ENCODE assay signal across 8 cellular contexts in genomic region chr7:37284805-37285211, GRCh38.
DNase-seq lines count a peak whose midpoint lies in the region; ATAC-seq lines count a peak whose summit lies in the region.

No MANE protein-coding gene starts in this region.

- H3K27ac Mint-ChIP-seq in activated T-cell treated with anti-CD3 and anti-CD28 coated beads, Interleukin-2, amount 50 U/mL, for 72 hours, result no peak overlapping the region

- H3K27me3 Mint-ChIP-seq in activated T-cell treated with anti-CD3 and anti-CD28 coated beads, Interleukin-2, amount 50 U/mL, for 72 hours (ENCODE audit: low read depth), result no peaks in the 10 kb centered on the region

- peaks cover 0 to 2% of the 10 kb centered on the region in 2 donors for H3K36me3 Mint-ChIP-seq in activated T-cell treated with anti-CD3 and anti-CD28 coated beads, Interleukin-2, amount 50 U/mL, for 72 hours (ENCODE audit: insufficient read depth in 2 of 2)

- no peaks in the 10 kb centered on the region for H3K9me3 Mint-ChIP-seq in activated T-cell treated with anti-CD3 and anti-CD28 coated beads, Interleukin-2, amount 50 U/mL, for 72 hours

- DNase-seq in activated gamma-delta T cell treated with Interleukin-2 at 50 U/mL for 16 hours (peak; percentile 27), activated gamma-delta T cell (lab: John Stamatoyannopoulos, UW) (no peak), NCI-H460 (ENCODE audit: extremely low read depth, low read depth) (peak; percentile 44), head of caudate nucleus (peak in 41 of 42 donors; percentile 59 to 92 (median 77)), posterior vena cava (ENCODE audit: low spot score) (peak; percentile 86), epidermal melanocyte (ENCODE audit: insufficient read length, low spot score) (no peak)
- peak; percentile 18 to 39 for DNase-seq in activated T-cell treated with anti-CD3 and anti-CD28 coated beads, Interleukin-2, amount 50 U/mL, for 72 hours

- peaks cover 39% of the 10 kb centered on the region for H3K4me1 Mint-ChIP-seq in activated T-cell treated with anti-CD3 and anti-CD28 coated beads, Interleukin-2, amount 50 U/mL, for 72 hours (ENCODE audit: low read depth)

- ATAC-seq in activated T-cell treated with anti-CD3 and anti-CD28 coated beads, Interleukin-2, amount 50 U/mL, for 72 hours (replicated peaks in 1 of 2), result peak in 1 of 2 donors; percentile 19
- ATAC-seq in HG02840 (IDR thresholded peaks at IDR 0.05; ENCODE audit: low FRiP score, unreplicated experiment), result no peak

- intact Hi-C loops in head of caudate nucleus (cut with DNase I), result loop anchor here (5.0 kb wide), 1 partner anchor 157 kb away; no protein-coding TSS in a partner anchor
- intact Hi-C loops in posterior vena cava (cut with DNase I), result no loop called here

- H3K4me3 Mint-ChIP-seq in activated T-cell treated with anti-CD3 and anti-CD28 coated beads, Interleukin-2, amount 50 U/mL, for 72 hours, result no peak overlapping the region

Comparison
In these comparisons a context has a peak if more than half of its experiments do, and no peak if none do; other contexts are left out.
1. DNase-seq: peak in activated gamma-delta T cell treated with Interleukin-2 at 50 U/mL for 16 hours (single experiment), NCI-H460 (single experiment), activated T-cell treated with anti-CD3 and anti-CD28 coated beads, Interleukin-2, amount 50 U/mL, for 72 hours (2 of 2), head of caudate nucleus (41 of 42) and posterior vena cava (single experiment); none in activated gamma-delta T cell (single experiment) and epidermal melanocyte (single experiment).